In the genomic region with DNA sequence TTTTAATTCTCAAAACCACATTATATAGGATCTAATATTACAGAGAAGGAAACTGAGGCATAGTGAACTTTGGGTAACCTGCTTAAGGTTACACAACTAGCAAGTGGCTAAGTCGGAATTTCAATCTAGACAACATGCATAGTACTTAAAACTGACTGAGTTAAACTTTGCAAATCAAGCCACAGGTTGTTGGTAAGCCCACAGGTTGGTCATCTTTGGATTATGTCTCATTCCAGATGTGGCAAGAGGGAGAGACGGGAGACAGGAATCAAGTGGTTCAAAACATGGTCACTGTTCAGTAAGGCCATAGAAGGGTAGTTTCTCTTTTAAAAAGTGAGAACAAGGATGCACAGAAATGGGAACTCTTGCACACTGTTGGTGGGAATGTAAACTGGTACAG, we compare ENCODE assay signal across 20 cellular contexts.
"Had no signal": no experiment of that assay in that cellular context is flagged by ENCODE, and none has a peak within 500 bp of the region (broad histone marks: within the 10 kb centered on the region; RNA-seq: fewer than 3 reads in every experiment).

No MANE protein-coding gene starts in this region.

- ATAC-seq: foreskin keratinocyte; left lung; stimulated activated naive CD8-positive, alpha-beta T cell treated with anti-CD3 and anti-CD28 coated beads, Interleukin-15, Interleukin-2, amounts not matched to agents 100 U/mL and 50 U/mL, for 24 hours had no signal

- H3K27me3 ChIP-seq: foreskin keratinocyte, pancreas, transverse colon had no signal

- H3K27ac Mint-ChIP-seq: immature natural killer cell; naive B cell; nephron; progenitor cell of endocrine pancreas; stimulated activated effector memory CD8-positive, alpha-beta T cell treated with anti-CD3 and anti-CD28 coated beads, Interleukin-12 subunit alpha, Interleukin-12 subunit beta, amount 100 ng/mL, for 72 hours had no signal

- H3K4me3 Mint-ChIP-seq: immature natural killer cell; naive B cell; stimulated activated effector memory CD8-positive, alpha-beta T cell treated with anti-CD3 and anti-CD28 coated beads, Interleukin-12 subunit alpha, Interleukin-12 subunit beta, amount 100 ng/mL, for 72 hours had no signal

- H3K4me1 ChIP-seq: foreskin keratinocyte, left lung had no signal

- DNase-seq: dermis blood vessel endothelial cell; foreskin keratinocyte; immature natural killer cell; left lung; mesendoderm; naive B cell; occipital lobe; pancreas; right cardiac atrium; stimulated activated CD4-positive, alpha-beta T cell treated with anti-CD3 and anti-CD28 coated beads, Interleukin-4, amount 100 ng/mL, for 1 hour; stimulated activated CD8-positive, alpha-beta memory T cell treated with anti-CD3 and anti-CD28 coated beads, Interleukin-4, amount 100 ng/mL, for 48 hours; stimulated activated naive CD8-positive, alpha-beta T cell treated with anti-CD3 and anti-CD28 coated beads, Interleukin-15, Interleukin-2, amounts not matched to agents 100 U/mL and 50 U/mL, for 24 hours; transverse colon had no signal

- H3K4me1 Mint-ChIP-seq: nephron; stimulated activated effector memory CD8-positive, alpha-beta T cell treated with anti-CD3 and anti-CD28 coated beads, Interleukin-12 subunit alpha, Interleukin-12 subunit beta, amount 100 ng/mL, for 72 hours had no signal

- H3K36me3 ChIP-seq: left lung, pancreas, transverse colon had no signal

- FAIRE-seq: colon, keratinocyte, pancreas had no signal

- H3K9me3 Mint-ChIP-seq: immature natural killer cell; nephron; stimulated activated effector memory CD8-positive, alpha-beta T cell treated with anti-CD3 and anti-CD28 coated beads, Interleukin-12 subunit alpha, Interleukin-12 subunit beta, amount 100 ng/mL, for 72 hours had no signal

- H3K4me3 ChIP-seq: left lung, lung, pancreas, smooth muscle cell, transverse colon had no signal

- H3K27ac ChIP-seq: foreskin keratinocyte, left lung, pancreas had no signal

- H3K27me3 Mint-ChIP-seq: progenitor cell of endocrine pancreas had no signal

- H3K9me3 ChIP-seq: left lung, pancreas, transverse colon had no signal

- H3K36me3 Mint-ChIP-seq: immature natural killer cell; naive B cell; stimulated activated effector memory CD8-positive, alpha-beta T cell treated with anti-CD3 and anti-CD28 coated beads, Interleukin-12 subunit alpha, Interleukin-12 subunit beta, amount 100 ng/mL, for 72 hours had no signal
